1 cellular context compared by ENCODE assay signal in genomic region chr2:168262926-168263325, GRCh38. TPM values are rescaled to one million over a fixed set of nuclear protein-coding genes. Genes with fewer than 3 reads are reported as not detected.
"Had no signal": no experiment of that assay in that cellular context is flagged by ENCODE, and none has a peak within 500 bp of the region (broad histone marks: within the 10 kb centered on the region; RNA-seq: fewer than 3 reads in every experiment).

No MANE protein-coding gene starts in this region.

RNA-seq across cellular contexts. Expression of gene STK39, which starts 15.5 kb away (rescaled TPM):
- total RNA-seq: G401 had no signal
